2 cellular contexts compared by ENCODE assay signal in genomic region chr4:76744253-76744921, GRCh38.
A peak's percentile ranks its signal among the peaks of the same experiment; 100 is the strongest.
TF ChIP-seq lines count a peak whose summit lies in the region.

No MANE protein-coding gene starts in this region.

TF ChIP-seq in SK-N-SH treated with all-trans-retinoic acid at 6 μM for 48 hours, 23 proteins besides CTCF, POLR2A, EP300 and RAD21 (continued from another document):
- TF ChIP-seq CSRNP3 (CRISPR knock-in tag; IDR thresholded peaks at IDR 0.05), result no peak
- peak; percentile 61 for TF ChIP-seq ISL1 (CRISPR knock-in tag; IDR thresholded peaks at IDR 0.05)
- no peak for TF ChIP-seq SNAI2 (CRISPR knock-in tag; IDR thresholded peaks at IDR 0.05)

TF ChIP-seq in WTC11, 78 proteins besides CTCF, POLR2A, EP300 and RAD21 (continued from another document):
- TF ChIP-seq ZNF425 (CRISPR knock-in tag; conservative IDR thresholded peaks at IDR 0.05), result no peak
- TF ChIP-seq KAT7 (CRISPR knock-in tag; IDR thresholded peaks at IDR 0.05; ENCODE audit: borderline replicate concordance), result no peak
- no peak for TF ChIP-seq ELF4 (CRISPR knock-in tag; IDR thresholded peaks at IDR 0.05; ENCODE audit: low read depth)
- no peak for TF ChIP-seq GTF2I (CRISPR knock-in tag; conservative IDR thresholded peaks at IDR 0.05)
- no peak for TF ChIP-seq FOXJ3 (CRISPR knock-in tag; IDR thresholded peaks at IDR 0.05; ENCODE audit: borderline replicate concordance)
- TF ChIP-seq NR2C2 (CRISPR knock-in tag; IDR thresholded peaks at IDR 0.05), result no peak
- TF ChIP-seq AFF4 (CRISPR knock-in tag; IDR thresholded peaks at IDR 0.05; ENCODE audit: borderline replicate concordance), result no peak
- TF ChIP-seq ZNF423 (CRISPR knock-in tag; IDR thresholded peaks at IDR 0.05), result no peak
- TF ChIP-seq MYBL2 (CRISPR knock-in tag; IDR thresholded peaks at IDR 0.05), result no peak
- TF ChIP-seq NFE2L1 (CRISPR knock-in tag; IDR thresholded peaks at IDR 0.05), result no peak
- no peak for TF ChIP-seq GRHL2 (CRISPR knock-in tag; IDR thresholded peaks at IDR 0.05; ENCODE audit: insufficient replicate concordance, severe bottlenecking)
- no peak for TF ChIP-seq ARID4B (CRISPR knock-in tag; IDR thresholded peaks at IDR 0.05; ENCODE audit: borderline replicate concordance)
- TF ChIP-seq MXD4 (CRISPR knock-in tag; IDR thresholded peaks at IDR 0.05; ENCODE audit: borderline replicate concordance), result no peak
